Comparison of ENCODE assay signal across 8 cellular contexts in genomic region chr11:10405858-10406592, GRCh38. TPM values are rescaled to one million over a fixed set of nuclear protein-coding genes. Genes with fewer than 3 reads are reported as not detected.
DNase-seq lines count a peak whose midpoint lies in the region; ATAC-seq and TF ChIP-seq lines count a peak whose summit lies in the region.

No MANE protein-coding gene starts in this region.

- H3K4ac ChIP-seq in mesenchymal stem cell (ENCODE audit: low read depth in 1 of 2, low read length in 2 of 2) = peak overlapping the region in 1 of 2 experiments; percentile 85

- no peak overlapping the region for H3K4me3 Mint-ChIP-seq in activated CD4-positive, alpha-beta T cell treated with anti-CD3 and anti-CD28 coated beads for 36 hours
- no peak overlapping the region for H3K4me3 Mint-ChIP-seq in endodermal cell

- H2BK5ac ChIP-seq in mesenchymal stem cell (ENCODE audit: low read depth, low read length, poor library complexity, severe bottlenecking) = no peak overlapping the region

- H3K27me3 ChIP-seq in endodermal cell (ENCODE audit: control insufficient read depth, insufficient read depth, low read length, poor library complexity, severe bottlenecking) (no peaks in the 10 kb centered on the region), mesenchymal stem cell (ENCODE audit: control insufficient read depth in 1 of 2, insufficient read depth in 1 of 2, low read length in 2 of 2) (no peaks in the 10 kb centered on the region)

- no peaks in the 10 kb centered on the region for H3K27me3 Mint-ChIP-seq in activated CD4-positive, alpha-beta T cell treated with anti-CD3 and anti-CD28 coated beads for 36 hours
- H3K27me3 Mint-ChIP-seq in endodermal cell (ENCODE audit: insufficient read depth) = peaks cover 4% of the 10 kb centered on the region

- H2AFZ ChIP-seq in mesenchymal stem cell (ENCODE audit: low read depth, low read length) = no peak overlapping the region

- POLR2A ChIA-PET in activated CD4-positive, alpha-beta T cell treated with anti-CD3 and anti-CD28 coated beads for 36 hours (lab: Charles Lee) = interaction anchor here (0.6 kb wide), 1 partner anchor 200 kb away, joined by 3 read pairs; no protein-coding TSS in a partner anchor

- intact Hi-C loops in activated CD4-positive, alpha-beta T cell treated with anti-CD3 and anti-CD28 coated beads for 36 hours (cut with DNase I, micrococcal nuclease) = loop anchor here (1.0 kb wide), 2 partner anchors 248 to 329 kb away; no protein-coding TSS in a partner anchor

- no peak overlapping the region for H2AK5ac ChIP-seq in mesenchymal stem cell (ENCODE audit: low read length, severe bottlenecking)

- no peak overlapping the region for H2BK120ac ChIP-seq in mesenchymal stem cell (ENCODE audit: low read depth, low read length)

- H3K9ac ChIP-seq in endodermal cell (ENCODE audit: extremely low read depth, low read length, poor library complexity, severe bottlenecking) (no peak overlapping the region), mesenchymal stem cell (ENCODE audit: low read length) (peak overlapping the region; percentile 73)

- no peak overlapping the region for H3K4me2 ChIP-seq in mesenchymal stem cell (ENCODE audit: low read length, poor library complexity, severe bottlenecking)

- H3K4me3 ChIP-seq in endodermal cell (ENCODE audit: low read length) = no peak overlapping the region
- no peak overlapping the region for H3K4me3 ChIP-seq in mesenchymal stem cell (ENCODE audit: insufficient read depth in 1 of 2, low read depth in 1 of 2, low read length in 2 of 2)

- no peaks in the 10 kb centered on the region for H3K79me1 ChIP-seq in mesenchymal stem cell (replicated peaks; ENCODE audit: low read length, poor library complexity, severe bottlenecking)

- no peak overlapping the region for H3K23ac ChIP-seq in mesenchymal stem cell (ENCODE audit: low read length in 2 of 2)

- peak; percentile 60 for ATAC-seq in HG03196 (IDR thresholded peaks at IDR 0.05; ENCODE audit: unreplicated experiment)
- ATAC-seq in activated CD4-positive, alpha-beta T cell treated with anti-CD3 and anti-CD28 coated beads for 36 hours = peak; percentile 87
- no peak for ATAC-seq in GM21381 (IDR thresholded peaks at IDR 0.05; ENCODE audit: unreplicated experiment)

- H3K18ac ChIP-seq in mesenchymal stem cell (ENCODE audit: low read depth in 1 of 2, low read length in 2 of 2) = peak overlapping the region in 1 of 2 experiments; percentile 44

- no peak overlapping the region for H2BK15ac ChIP-seq in mesenchymal stem cell (ENCODE audit: low read depth, poor library complexity, severe bottlenecking)

- H3K14ac ChIP-seq in mesenchymal stem cell (ENCODE audit: low read length in 2 of 2) = peak overlapping the region in 1 of 2 experiments; percentile 45

- TF ChIP-seq CTCF in endodermal cell (conservative IDR thresholded peaks at IDR 0.05) = peak; percentile 90

- H4K8ac ChIP-seq in mesenchymal stem cell (ENCODE audit: low read length) = peak overlapping the region; percentile 74

- H3K4me1 Mint-ChIP-seq in activated CD4-positive, alpha-beta T cell treated with anti-CD3 and anti-CD28 coated beads for 36 hours = peaks cover 13% of the 10 kb centered on the region
- peaks cover 12% of the 10 kb centered on the region for H3K4me1 Mint-ChIP-seq in endodermal cell

- CTCF ChIA-PET in activated CD4-positive, alpha-beta T cell treated with anti-CD3 and anti-CD28 coated beads for 36 hours (lab: Charles Lee) = interaction anchor here (0.6 to 1.9 kb wide), 24 partner anchors 9 to 525 kb away, joined by 3 to 21 read pairs (median 3); partner anchors contain the start of genes AMPD3 and RNF141

- DNase-seq in DMS53 treated with DMSO at 0.1 percent for 48 hours (lab: John Stamatoyannopoulos, UW; ENCODE audit: unreplicated experiment) = peak; percentile 81
- peak; percentile 78 for DNase-seq in NCI-H446 treated with DMSO at 0.1 percent for 48 hours (lab: John Stamatoyannopoulos, UW)
- DNase-seq in activated CD4-positive, alpha-beta T cell treated with anti-CD3 and anti-CD28 coated beads for 36 hours = peak; percentile 70
- peak; percentile 85 for DNase-seq in endodermal cell
- peak; percentile 91 for DNase-seq in mesenchymal stem cell
- DNase-seq in stimulated activated CD8-positive, alpha-beta memory T cell treated with anti-CD3 and anti-CD28 coated beads, Interleukin-2, amount 100 ng/mL, for 48 hours (ENCODE audit: low read depth in 2 of 2) = peak; percentile 20 to 22

- no peaks in the 10 kb centered on the region for H3K9me3 Mint-ChIP-seq in activated CD4-positive, alpha-beta T cell treated with anti-CD3 and anti-CD28 coated beads for 36 hours (ENCODE audit: low read depth)
- H3K9me3 Mint-ChIP-seq in endodermal cell = no peaks in the 10 kb centered on the region

- H3K27ac Mint-ChIP-seq in activated CD4-positive, alpha-beta T cell treated with anti-CD3 and anti-CD28 coated beads for 36 hours = no peak overlapping the region
- peak overlapping the region; percentile 67 for H3K27ac Mint-ChIP-seq in endodermal cell

- no peaks in the 10 kb centered on the region for H3K36me3 ChIP-seq in endodermal cell (ENCODE audit: control insufficient read depth, insufficient read depth, low read length)
- H3K36me3 ChIP-seq in mesenchymal stem cell (ENCODE audit: control insufficient read depth in 1 of 2, insufficient read depth in 2 of 2, low read depth in 1 of 2, low read length in 2 of 2) = peaks cover 0 to 5% of the 10 kb centered on the region in 2 experiments

- 33% methylated on average over 6 of the region's 6 CpGs; no CpG with 5 or more reads in 1 of the 2 experiments for WGBS in endodermal cell (ENCODE audit: insufficient coverage in 1 of 2, insufficient read length in 1 of 2), 2 experiments
- WGBS in mesenchymal stem cell = 23% methylated on average over 3 of the region's 6 CpGs

- H3K27ac ChIP-seq in endodermal cell (ENCODE audit: low read depth, low read length) (no peak overlapping the region), mesenchymal stem cell (ENCODE audit: low read length, poor library complexity, severe bottlenecking) (no peak overlapping the region)

- H3K36me3 Mint-ChIP-seq in activated CD4-positive, alpha-beta T cell treated with anti-CD3 and anti-CD28 coated beads for 36 hours (ENCODE audit: low read depth) = no peaks in the 10 kb centered on the region
- H3K36me3 Mint-ChIP-seq in endodermal cell (ENCODE audit: low read depth) = no peaks in the 10 kb centered on the region

- H3K9me3 ChIP-seq in endodermal cell (ENCODE audit: control insufficient read depth, low read length) (no peaks in the 10 kb centered on the region), mesenchymal stem cell (ENCODE audit: control insufficient read depth, low read length) (no peaks in the 10 kb centered on the region)

- H2BK12ac ChIP-seq in mesenchymal stem cell (ENCODE audit: low read length in 2 of 2) = peak overlapping the region in 1 of 2 experiments; percentile 98

- H3K4me1 ChIP-seq in endodermal cell (ENCODE audit: control insufficient read depth, insufficient read depth, low read length) (peaks cover 4% of the 10 kb centered on the region), mesenchymal stem cell (ENCODE audit: control insufficient read depth, insufficient read depth, low read depth, low read length) (peaks cover 7% of the 10 kb centered on the region)

- peak overlapping the region; percentile 56 for H4K91ac ChIP-seq in mesenchymal stem cell (ENCODE audit: low read length)

RNA-seq across cellular contexts. Expression of gene AMPD3, which starts 49.0 kb away (rescaled TPM):
- total RNA-seq in activated CD4-positive, alpha-beta T cell treated with anti-CD3 and anti-CD28 coated beads for 36 hours = 10 to 100 TPM; 26.3 to 27.1 TPM
- 1 to 10 TPM; 7.1 to 7.9 TPM for total RNA-seq in endodermal cell
- 2.5 TPM for polyA plus RNA-seq in endodermal cell (2013, experiment 1 of 2)
- 2.2 TPM for polyA plus RNA-seq in endodermal cell (2013, experiment 2 of 2)
- 19.4 TPM for polyA plus RNA-seq in mesenchymal stem cell (2013, experiment 1 of 2)
- 19.7 TPM for polyA plus RNA-seq in mesenchymal stem cell (2013, experiment 2 of 2)

Comparison
In these comparisons a context has a peak if more than half of its experiments do, and no peak if none do; other contexts are left out.
1. DNase-seq: peak in every context shown above with its lines; median percentile 91 in mesenchymal stem cell; 85 in endodermal cell; 81 in DMS53 treated with DMSO at 0.1 percent for 48 hours; 78 in NCI-H446 treated with DMSO at 0.1 percent for 48 hours; 70 in activated CD4-positive, alpha-beta T cell treated with anti-CD3 and anti-CD28 coated beads for 36 hours; 21 in stimulated activated CD8-positive, alpha-beta memory T cell treated with anti-CD3 and anti-CD28 coated beads, Interleukin-2, amount 100 ng/mL, for 48 hours.